Comparison of ENCODE assay signal across 1 cellular context in genomic region chr3:107441617-107442016, GRCh38.
TF ChIP-seq lines count a peak whose summit lies in the region.

No MANE protein-coding gene starts in this region.

TF ChIP-seq in GM23338, 12 proteins besides CTCF, POLR2A, EP300 and RAD21:
- TF ChIP-seq JUNB (IDR thresholded peaks at IDR 0.05; ENCODE audit: unreplicated experiment) (no peak), POLR2AphosphoS5 (IDR thresholded peaks at IDR 0.05; ENCODE audit: low read depth) (no peak), ZNF331 (CRISPR knock-in tag; IDR thresholded peaks at IDR 0.05; ENCODE audit: low read depth) (no peak), ZNF462 (CRISPR knock-in tag; IDR thresholded peaks at IDR 0.05) (no peak), EZH2phosphoT487 (IDR thresholded peaks at IDR 0.05; ENCODE audit: unreplicated experiment) (no peak), CREB1 (CRISPR knock-in tag; IDR thresholded peaks at IDR 0.05; ENCODE audit: low read depth) (no peak)
